Comparison of ENCODE assay signal across 25 cellular contexts in the genomic region with DNA sequence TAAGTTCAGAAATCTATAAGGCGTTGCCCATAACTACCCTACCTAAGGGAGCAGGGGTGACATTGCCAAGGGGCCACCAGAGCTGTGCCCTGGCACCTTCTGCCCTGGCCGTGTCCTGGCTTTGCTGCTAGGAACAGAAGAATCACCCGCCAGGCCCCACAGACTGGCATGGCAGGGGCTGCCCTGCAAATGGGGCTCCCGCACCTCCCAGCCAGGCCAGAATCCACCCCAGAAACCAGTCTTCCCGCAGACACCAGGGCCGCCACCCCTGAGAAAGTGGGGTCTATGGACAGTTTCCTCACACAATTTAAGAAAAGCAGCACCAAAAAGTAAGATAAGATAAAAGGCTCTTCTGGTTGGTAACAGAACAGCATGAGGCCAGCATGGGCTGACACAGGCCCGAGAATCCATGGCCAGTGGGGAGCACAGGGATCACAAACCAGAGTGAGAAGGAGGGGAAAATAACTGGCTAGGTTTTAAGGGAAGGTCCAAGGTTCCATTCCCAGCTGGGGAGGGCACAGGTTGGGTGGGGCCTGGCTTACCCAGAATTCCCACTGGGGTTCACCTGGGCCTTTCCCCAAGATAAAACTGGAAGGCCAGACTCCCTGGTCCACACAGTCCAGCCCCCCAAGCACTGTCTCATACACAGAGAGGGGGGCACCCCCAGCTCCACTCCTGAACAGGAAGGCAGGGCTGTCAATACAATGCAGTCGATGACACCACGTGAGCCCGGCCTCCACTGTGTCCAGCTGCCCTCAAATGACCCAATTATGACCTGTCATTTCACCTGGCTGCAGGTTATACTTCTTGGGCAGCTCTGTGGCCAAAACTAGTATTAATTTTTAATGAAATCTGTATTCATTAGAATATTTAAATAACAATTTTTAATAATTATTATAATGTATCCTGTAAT. TPM values are rescaled to one million over a fixed set of nuclear protein-coding genes. Genes with fewer than 3 reads are reported as not detected.
DNase-seq lines count a peak whose midpoint lies in the region; ATAC-seq, FAIRE-seq and TF ChIP-seq lines count a peak whose summit lies in the region.
"Had no signal": no experiment of that assay in that cellular context is flagged by ENCODE, and none has a peak within 500 bp of the region (broad histone marks: within the 10 kb centered on the region; RNA-seq: fewer than 3 reads in every experiment).

No MANE protein-coding gene starts in this region.

- H3K9ac ChIP-seq in HepG2 (ENCODE audit: insufficient read depth, low read depth, low read length) (no peak overlapping the region), SK-N-SH (no peak overlapping the region)

- 92% methylated on average over 10 of the region's 10 CpGs for WGBS in HepG2 (ENCODE audit: low lambda C conversion rate)
- WGBS in spleen, 5 donors: 94 to 98% (median 96%) methylated on average over 10 of the region's 10 CpGs
- WGBS in SK-N-SH (ENCODE audit: low lambda C conversion rate): 92% methylated on average over 7 of the region's 10 CpGs

- H3K9me3 ChIP-seq in breast epithelium (no peaks in the 10 kb centered on the region), RWPE2 (ENCODE audit: severe bottlenecking) (no peaks in the 10 kb centered on the region), HepG2 (ENCODE audit: low read length) (no peaks in the 10 kb centered on the region), spleen (no peaks in the 10 kb centered on the region), SK-N-SH (no peaks in the 10 kb centered on the region)
- H3K9me3 ChIP-seq: adrenal gland, esophagus muscularis mucosa, gastrocnemius medialis, prostate gland, vagina had no signal

- no peak for FAIRE-seq in HepG2 (lab: Jason Lieb, UNC)
- FAIRE-seq: G401.6 had no signal

- H3K36me3 Mint-ChIP-seq in MCF 10A (ENCODE audit: insufficient read depth, unreplicated experiment): peaks cover 18% of the 10 kb centered on the region

- TF ChIP-seq CTCF in MCF 10A (IDR thresholded peaks at IDR 0.05; ENCODE audit: unreplicated experiment) (no peak), breast epithelium (IDR thresholded peaks at IDR 0.05) (no peak), RWPE2 (IDR thresholded peaks at IDR 0.05; ENCODE audit: poor library complexity, severe bottlenecking) (no peak), HepG2 (CRISPR knock-in tag; IDR thresholded peaks at IDR 0.05) (no peak), spleen (IDR thresholded peaks at IDR 0.05 in 8 of 11, conservative IDR thresholded peaks at IDR 0.05 in 3 of 11) (no peak), SK-N-SH (IDR thresholded peaks at IDR 0.05) (no peak)

- H3K27me3 ChIP-seq in breast epithelium: no peaks in the 10 kb centered on the region
- H3K27me3 ChIP-seq in RWPE2 (ENCODE audit: insufficient read depth, poor library complexity, severe bottlenecking): no peaks in the 10 kb centered on the region
- no peaks in the 10 kb centered on the region for H3K27me3 ChIP-seq in HepG2 (ENCODE audit: control insufficient read depth in 1 of 2, insufficient read depth in 2 of 2, low read length in 2 of 2)
- no peaks in the 10 kb centered on the region for H3K27me3 ChIP-seq in spleen (replicated peaks in 1 of 7)
- H3K27me3 ChIP-seq in SK-N-SH (ENCODE audit: insufficient read depth): no peaks in the 10 kb centered on the region
- H3K27me3 ChIP-seq: adrenal gland, esophagus muscularis mucosa, gastrocnemius medialis, vagina had no signal

- H3K9me2 ChIP-seq in SK-N-SH: no peaks in the 10 kb centered on the region

- CTCF ChIA-PET in MCF 10A (lab: Yijun Ruan, JAX): interaction anchor here (0.9 to 5.6 kb wide), 5 partner anchors 12 to 98 kb away, joined by 3 to 68 read pairs (median 4); no protein-coding TSS in a partner anchor
- CTCF ChIA-PET in HepG2 (lab: Yijun Ruan, JAX; ENCODE audit: low intra/inter-chr PET ratio, low total read pairs): no interaction called here
- CTCF ChIA-PET in SK-N-SH (lab: Yijun Ruan, JAX): interaction anchor here (1.1 to 3.4 kb wide), 6 partner anchors 11 to 313 kb away, joined by 3 to 21 read pairs (median 5); no protein-coding TSS in a partner anchor

- no peaks in the 10 kb centered on the region for H3K27me3 Mint-ChIP-seq in MCF 10A (ENCODE audit: insufficient read depth, unreplicated experiment)

- H3K4me1 ChIP-seq in breast epithelium (peaks cover 7 to 13% of the 10 kb centered on the region in 2 donors), RWPE2 (ENCODE audit: insufficient read depth, poor library complexity, severe bottlenecking) (peaks cover 21% of the 10 kb centered on the region), HepG2 (ENCODE audit: insufficient read depth, low read length) (peaks cover 51% of the 10 kb centered on the region), spleen (peaks cover 5 to 36% (median 22%) of the 10 kb centered on the region in 6 donors), SK-N-SH (ENCODE audit: control insufficient read depth in 1 of 2, insufficient read depth in 2 of 2, low read depth in 1 of 2, low read length in 1 of 2) (peaks cover 27 to 30% of the 10 kb centered on the region in 2 experiments; a peak in 3 of 4 replicates)

- H3K36me3 ChIP-seq in breast epithelium: no peaks in the 10 kb centered on the region
- H3K36me3 ChIP-seq in RWPE2 (ENCODE audit: low read depth): peaks cover 10% of the 10 kb centered on the region
- peaks cover 26 to 27% of the 10 kb centered on the region in 2 experiments for H3K36me3 ChIP-seq in HepG2 (replicated peaks in 1 of 2; ENCODE audit: control insufficient read depth in 1 of 2, insufficient read depth in 2 of 2, low read length in 2 of 2)
- H3K36me3 ChIP-seq in spleen: peaks cover 0 to 68% (median 22%) of the 10 kb centered on the region in 6 donors
- H3K36me3 ChIP-seq in SK-N-SH (replicated peaks in 1 of 2; ENCODE audit: control insufficient read depth in 1 of 2, insufficient read depth in 2 of 2, low read length in 1 of 2): peaks cover 0 to 12% of the 10 kb centered on the region in 2 experiments
- H3K36me3 ChIP-seq: gastrocnemius medialis, prostate gland had no signal

- DNase-seq in MCF 10A (ENCODE audit: unreplicated experiment): no peak
- no peak for DNase-seq in breast epithelium (ENCODE audit: low spot score in 2 of 2)
- DNase-seq in RWPE2 (ENCODE audit: low spot score): peak; percentile 44
- DNase-seq in HepG2 (ENCODE audit: low spot score): no peak
- DNase-seq in spleen: peak; percentile 64
- DNase-seq in SK-N-SH: no peak
- DNase-seq in retina: no peak
- DNase-seq: ACHN; activated CD8-positive, alpha-beta memory T cell treated with anti-CD3 and anti-CD28 coated beads, Interleukin-2, amount 50 U/mL, for 48 hours; activated gamma-delta T cell; adrenal gland; DMS153; gastrocnemius medialis; IMR-90; NCI-H1417 treated with DMSO at 0.1 percent for 48 hours; NCI-H2107; substantia nigra had no signal

- H3K27ac ChIP-seq in breast epithelium (no peak overlapping the region), RWPE2 (ENCODE audit: poor library complexity, severe bottlenecking) (no peak overlapping the region), HepG2 (ENCODE audit: extremely low read length, insufficient read depth, low read length) (peak overlapping the region; percentile 29), spleen (no peak overlapping the region), SK-N-SH (ENCODE audit: low read depth in 2 of 2, low read length in 1 of 2) (no peak overlapping the region)
- H3K27ac ChIP-seq: gastrocnemius medialis, HL-60, prostate gland, vagina had no signal

- peaks cover 23% of the 10 kb centered on the region for H3F3A ChIP-seq in SK-N-SH (replicated peaks; ENCODE audit: insufficient read depth)

- in situ Hi-C loops in HepG2 (cut with HindIII; ENCODE audit: extremely low pct_ligation_motif_present, low pct_unique_long_range_greater_than_20kb): loop anchor here (25.0 kb wide), 1 partner anchor 355 kb away; no protein-coding TSS in a partner anchor

- TF ChIP-seq POLR2A in breast epithelium (IDR thresholded peaks at IDR 0.05): no peak
- no peak for TF ChIP-seq POLR2A in HepG2 (IDR thresholded peaks at IDR 0.05; ENCODE audit: insufficient read depth in 1 of 2, low read depth in 2 of 2, low read length in 2 of 2)
- no peak for TF ChIP-seq POLR2A in spleen (IDR thresholded peaks at IDR 0.05)

- no peak for ATAC-seq in RWPE2 (ENCODE audit: low read depth)
- no peak for ATAC-seq in HepG2
- no peak for ATAC-seq in HG02852 (IDR thresholded peaks at IDR 0.05; ENCODE audit: unreplicated experiment)
- ATAC-seq: gastrocnemius medialis had no signal

- intact Hi-C loops in MCF 10A (cut with micrococcal nuclease) (no loop called here), breast epithelium (cut with DNase I; ENCODE audit: low total_unique reads) (no loop called here), HepG2 (cut with micrococcal nuclease; ENCODE audit: unreplicated experiment) (no loop called here), spleen (cut with DNase I; ENCODE audit: low total_unique reads) (no loop called here)

- H3K4me3 ChIP-seq in breast epithelium (no peak overlapping the region), RWPE2 (ENCODE audit: severe bottlenecking) (no peak overlapping the region), HepG2 (replicated peaks in 1 of 3; ENCODE audit: insufficient read depth in 1 of 3, low read depth in 2 of 3, low read length in 3 of 3) (no peak overlapping the region), spleen (no peak overlapping the region), SK-N-SH (ENCODE audit: low read depth in 2 of 2, low read length in 1 of 2) (no peak overlapping the region)
- H3K4me3 ChIP-seq: adrenal gland, esophagus muscularis mucosa, gastrocnemius medialis, prostate gland, vagina had no signal

- H4K20me1 ChIP-seq in HepG2 (ENCODE audit: insufficient read depth, low read length): no peaks in the 10 kb centered on the region
- H4K20me1 ChIP-seq in SK-N-SH (ENCODE audit: insufficient read depth): no peaks in the 10 kb centered on the region

- H3K4me2 ChIP-seq in HepG2 (ENCODE audit: low read depth, low read length) (no peak overlapping the region), SK-N-SH (no peak overlapping the region)

- H3K4me1 Mint-ChIP-seq in MCF 10A (ENCODE audit: insufficient read depth, unreplicated experiment): peaks cover 29% of the 10 kb centered on the region

- peak overlapping the region; percentile 64 for H3K27ac Mint-ChIP-seq in MCF 10A (ENCODE audit: low read depth, unreplicated experiment)
- H3K27ac Mint-ChIP-seq: mesothelial cell of epicardium, nephron had no signal

- H3K9me3 Mint-ChIP-seq in MCF 10A (ENCODE audit: unreplicated experiment): no peaks in the 10 kb centered on the region
- H3K9me3 Mint-ChIP-seq: mesothelial cell of epicardium, nephron had no signal

- TF ChIP-seq RAD21 in HepG2 (CRISPR knock-in tag; IDR thresholded peaks at IDR 0.05): no peak
- no peak for TF ChIP-seq RAD21 in SK-N-SH (IDR thresholded peaks at IDR 0.05; ENCODE audit: low read length)

- TF ChIP-seq EP300 in HepG2 (IDR thresholded peaks at IDR 0.05; ENCODE audit: low read depth in 2 of 2, low read length in 2 of 2) (no peak), HepG2 (CRISPR knock-in tag; IDR thresholded peaks at IDR 0.05; ENCODE audit: borderline replicate concordance) (no peak), SK-N-SH (IDR thresholded peaks at IDR 0.05; ENCODE audit: borderline replicate concordance in 1 of 2, low read depth in 1 of 2, low read length in 1 of 2) (no peak)

- BruUV-seq in MCF 10A (replicated peaks; lab: Mats Ljungman, UMichigan) (no TSS peak), HepG2 (replicated peaks; lab: Mats Ljungman, UMichigan) (no TSS peak)

- H3K79me2 ChIP-seq in HepG2 (ENCODE audit: insufficient read depth, low read length): no peaks in the 10 kb centered on the region
- no peaks in the 10 kb centered on the region for H3K79me2 ChIP-seq in SK-N-SH (ENCODE audit: insufficient read depth)

- POLR2A ChIA-PET in MCF 10A (lab: Yijun Ruan, JAX) (interaction anchor here (0.6 to 4.7 kb wide), 7 partner anchors 8 to 427 kb away, joined by 3 to 32 read pairs (median 4); no protein-coding TSS in a partner anchor), HepG2 (lab: Yijun Ruan, JAX) (no interaction called here), SK-N-SH (lab: Yijun Ruan, JAX) (no interaction called here)

- H3K4me3 Mint-ChIP-seq in MCF 10A (ENCODE audit: unreplicated experiment): no peak overlapping the region
- H3K4me3 Mint-ChIP-seq: mesothelial cell of epicardium, nephron had no signal

- no peak overlapping the region for H2AFZ ChIP-seq in HepG2 (ENCODE audit: low read length)
- no peak overlapping the region for H2AFZ ChIP-seq in SK-N-SH (ENCODE audit: low read depth)

RNA-seq across cellular contexts. Expression of gene PYGB, which starts 59.4 kb away (rescaled TPM):
- total RNA-seq in MCF 10A (2022) (375 and 435 TPM in 2 replicates), breast epithelium (100 to 1,000 TPM in 2 of 3 donors, 10 to 100 TPM in 1; 95.7 to 128 (median 121) TPM), HepG2 (2016; rRNA removed; fragmentation: Illumina TruSeq; extraction: Trizol) (82.0 and 86.3 TPM in 2 replicates), spleen (10 to 100 TPM; 27.0 to 47.8 (median 34.4) TPM)
- total RNA-seq in HepG2 (2016; cell fraction: cytosol; rRNA removed; fragmentation: Illumina TruSeq; extraction: Trizol; ENCODE audit: low read depth): 5.4 and 6.5 TPM in 2 replicates
- 69.1 and 89.6 TPM in 2 replicates for total RNA-seq in HepG2 (2016; cell fraction: insoluble cytoplasmic fraction; rRNA removed; fragmentation: Illumina TruSeq; extraction: Trizol)
- total RNA-seq in HepG2 (2016; cell fraction: membrane; rRNA removed; fragmentation: Illumina TruSeq; extraction: Trizol): 18.0 and 19.5 TPM in 2 replicates
- 59.8 and 63.0 TPM in 2 replicates for total RNA-seq in HepG2 (2016; cell fraction: nucleus; rRNA removed; fragmentation: Illumina TruSeq; extraction: Trizol)
- polyA plus RNA-seq in HepG2 (2011; rRNA removed) (24.2 and 37.5 TPM in 2 replicates), spleen (10 to 100 TPM; 10.5 to 29.4 (median 18.2) TPM), SK-N-SH (2012; rRNA removed) (32.2 and 35.8 TPM in 2 replicates)
- polyA plus RNA-seq in HepG2 (2011; cell fraction: cytosol; rRNA removed): 24.4 and 27.4 TPM in 2 replicates
- 111 and 112 TPM in 2 replicates for polyA plus RNA-seq in HepG2 (2011; cell fraction: nucleus; rRNA removed)
- 26.9 and 46.5 TPM in 2 replicates for polyA plus RNA-seq in HepG2 (2012)
- polyA plus RNA-seq in HepG2 (2016; cell fraction: cytosol; fragmentation: Illumina TruSeq; extraction: Trizol; ENCODE audit: low read depth): 3.5 TPM in 2 replicates
- 45.7 and 58.6 TPM in 2 replicates for polyA plus RNA-seq in HepG2 (2016; cell fraction: insoluble cytoplasmic fraction; fragmentation: Illumina TruSeq; extraction: Trizol; ENCODE audit: low read depth)
- polyA plus RNA-seq in HepG2 (2016; cell fraction: membrane; fragmentation: Illumina TruSeq; extraction: Trizol; ENCODE audit: low read depth): 7.2 and 9.8 TPM in 2 replicates
- polyA plus RNA-seq in HepG2 (2016; cell fraction: nucleus; fragmentation: Illumina TruSeq; extraction: Trizol; ENCODE audit: insufficient read depth, low read depth): 79.7 and 85.5 TPM in 2 replicates
- 26.5 and 80.5 TPM in 2 replicates for polyA minus RNA-seq in HepG2 (2011; rRNA and poly(A)+ RNA removed; ENCODE audit: low replicate concordance)
- polyA minus RNA-seq in HepG2 (2011; cell fraction: cytosol; rRNA and poly(A)+ RNA removed): 36.1 and 38.1 TPM in 2 replicates
- 27.9 and 31.3 TPM in 2 replicates for polyA minus RNA-seq in HepG2 (2011; cell fraction: nucleus; rRNA and poly(A)+ RNA removed)
- 16.8 and 25.0 TPM in 2 replicates for polyA plus RNA-seq in SK-N-SH (2012; cell fraction: cytosol; rRNA removed)
- 75.6 and 77.6 TPM in 2 replicates for polyA plus RNA-seq in SK-N-SH (2012; cell fraction: nucleus; rRNA removed)

Comparison
In these comparisons a context has a peak if more than half of its experiments do, and no peak if none do; other contexts are left out.
1. DNase-seq: peak in RWPE2 (single experiment) and spleen (single experiment); none in MCF 10A (single experiment), breast epithelium (0 of 2), HepG2 (single experiment), SK-N-SH (single experiment) and retina (single experiment).